ENCODE assay signal across 1 cellular context in the genomic region with DNA sequence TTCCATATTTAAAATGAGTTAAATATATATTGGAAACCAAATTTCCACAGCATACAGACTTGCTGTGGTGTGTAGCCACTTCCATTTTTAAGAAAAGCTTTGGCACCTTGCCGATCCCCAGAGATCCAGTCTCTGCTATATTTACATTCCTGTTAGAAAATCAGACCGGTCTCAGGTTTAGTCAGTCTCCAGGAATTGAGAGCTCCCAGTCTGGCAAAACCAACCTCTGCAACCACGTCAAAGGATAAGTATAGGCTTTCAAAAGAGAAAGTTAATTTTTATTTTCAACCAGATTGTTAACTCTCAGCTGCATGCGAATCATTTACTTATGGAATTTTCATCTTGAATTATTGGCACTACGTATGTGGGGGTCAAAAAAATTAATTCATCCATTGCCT.
TF ChIP-seq lines count a peak whose summit lies in the region.

No MANE protein-coding gene starts in this region.

TF ChIP-seq in HepG2, 621 proteins besides CTCF, POLR2A, EP300 and RAD21:
- TF ChIP-seq AGO2 (optimal IDR thresholded peaks at IDR 0.05; ENCODE audit: low read depth, low read length) (peak; percentile 21), ZNF367 (CRISPR knock-in tag; IDR thresholded peaks at IDR 0.05; ENCODE audit: borderline replicate concordance) (no peak), ZNF720 (CRISPR knock-in tag; IDR thresholded peaks at IDR 0.05) (no peak)
